8 cellular contexts compared by ENCODE assay signal in the genomic region with DNA sequence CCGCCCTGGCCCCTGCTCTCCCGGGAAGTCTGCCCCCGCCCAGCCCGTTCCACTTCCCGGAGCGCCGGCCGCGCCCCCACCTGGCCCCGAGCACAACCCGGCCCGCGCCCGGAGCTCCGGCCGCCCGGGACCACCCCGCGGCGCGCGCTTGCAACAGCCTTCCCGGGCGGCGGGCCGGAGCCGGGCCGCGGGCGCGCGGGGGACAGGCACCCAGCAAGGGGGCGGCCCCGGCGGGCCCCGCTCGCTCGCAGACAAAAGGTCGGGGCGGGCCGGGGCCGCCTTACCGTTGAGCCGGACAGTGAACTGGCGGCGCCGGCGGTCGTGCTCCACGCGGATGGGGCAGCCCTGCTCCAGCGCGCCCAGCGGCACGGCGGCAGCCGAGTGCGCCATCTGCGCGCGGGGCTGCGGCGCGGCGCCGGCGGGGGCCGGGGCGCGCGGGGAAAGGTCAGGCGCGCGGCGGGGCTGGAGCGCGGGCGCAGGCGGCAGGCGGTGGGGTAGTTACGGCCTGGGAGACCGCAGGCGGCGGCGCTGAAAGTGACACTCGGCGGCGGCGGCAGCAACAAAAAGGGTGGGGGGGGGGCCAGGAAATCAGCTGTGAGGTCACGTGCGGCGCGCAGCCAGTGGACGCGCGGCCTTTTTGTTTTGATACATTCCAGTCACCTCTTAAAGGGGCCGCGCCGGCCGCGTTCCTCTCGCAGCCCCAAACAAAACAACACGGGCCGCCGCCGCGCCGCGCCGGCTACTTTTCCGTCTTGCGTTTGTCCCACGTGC. TPM values are rescaled to one million over a fixed set of nuclear protein-coding genes. Genes with fewer than 3 reads are reported as not detected.
DNase-seq lines count a peak whose midpoint lies in the region; ATAC-seq and TF ChIP-seq lines count a peak whose summit lies in the region.

A gene with protein sequence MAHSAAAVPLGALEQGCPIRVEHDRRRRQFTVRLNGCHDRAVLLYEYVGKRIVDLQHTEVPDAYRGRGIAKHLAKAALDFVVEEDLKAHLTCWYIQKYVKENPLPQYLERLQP (minus strand): TSS at position 536 of the 771 bp plus-strand sequence. CDS start 146 bp downstream, at position 390.

- TF ChIP-seq EP300 in stomach (IDR thresholded peaks at IDR 0.05): no peak

- no peak for TF ChIP-seq POLR2A in stomach (IDR thresholded peaks at IDR 0.05)

- peaks cover 9% of the 10 kb centered on the region; the same call in 1 of the 2 replicates for H3K4me1 ChIP-seq in HUES64 (ENCODE audit: insufficient read depth, low read length)
- peaks cover 13% of the 10 kb centered on the region for H3K4me1 ChIP-seq in foreskin keratinocyte
- H3K4me1 ChIP-seq in neural progenitor cell: no peaks in the 10 kb centered on the region
- H3K4me1 ChIP-seq in stomach: peaks cover 19 to 55% (median 36%) of the 10 kb centered on the region in 4 donors

- H3K79me2 ChIP-seq in neural progenitor cell (ENCODE audit: low read depth): no peaks in the 10 kb centered on the region

- H3K36me3 ChIP-seq in HUES64 (ENCODE audit: insufficient read depth, low read length): no peaks in the 10 kb centered on the region
- no peaks in the 10 kb centered on the region for H3K36me3 ChIP-seq in neural progenitor cell
- H3K36me3 ChIP-seq in stomach: no peaks in the 10 kb centered on the region

- H2AFZ ChIP-seq in neural progenitor cell (replicated peaks): peak within 1 kb of the TSS; percentile 98

- H3K27me3 ChIP-seq in HUES64 (ENCODE audit: insufficient read depth, low read length) (peaks cover 4% of the 10 kb centered on the region), foreskin keratinocyte (no peaks in the 10 kb centered on the region), neural progenitor cell (peaks cover 21% of the 10 kb centered on the region), stomach (no peaks in the 10 kb centered on the region)

- peaks cover 13% of the 10 kb centered on the region for H3K4me1 Mint-ChIP-seq in neural progenitor cell

- intact Hi-C loops in stomach (cut with DNase I; ENCODE audit: low total_unique reads): no loop called here

- peak within 1 kb of the TSS; percentile 29 for H3K27ac Mint-ChIP-seq in neural progenitor cell

- DNase-seq in COLO668 (lab: John Stamatoyannopoulos, UW; ENCODE audit: unreplicated experiment) (peak; percentile 72), SHP77 treated with DMSO at 0.1 percent for 48 hours (lab: John Stamatoyannopoulos, UW) (peak; percentile 84), activated gamma-delta T cell (lab: John Stamatoyannopoulos, UW) (peak; percentile 78), foreskin keratinocyte (peak; percentile 31 to 66), neural progenitor cell (ENCODE audit: low spot score) (peak; percentile 96), stomach (peak; percentile 91)

- WGBS in HUES64: under 1% methylated on average over 113 of the region's 113 CpGs
- 0 to 1% (median 1%) methylated on average over 20 to 113 of the region's 113 CpGs for WGBS in stomach, 5 donors

- peaks cover 7% of the 10 kb centered on the region for H3K27me3 Mint-ChIP-seq in neural progenitor cell (ENCODE audit: insufficient read depth, low read depth)

- no peaks in the 10 kb centered on the region for H3K36me3 Mint-ChIP-seq in neural progenitor cell

- ATAC-seq in GM21367 (IDR thresholded peaks at IDR 0.05; ENCODE audit: unreplicated experiment) (peak; percentile 46), foreskin keratinocyte (peak; percentile 67)

- H3K9me3 Mint-ChIP-seq in neural progenitor cell: no peaks in the 10 kb centered on the region

- H3K9ac ChIP-seq in HUES64 (ENCODE audit: low read depth, low read length): peak within 1 kb of the TSS; percentile 48
- H3K9ac ChIP-seq in neural progenitor cell: no peak within 1 kb of the TSS

- H3K4me2 ChIP-seq in neural progenitor cell: peak within 1 kb of the TSS; percentile 94

- H3K9me3 ChIP-seq in HUES64 (ENCODE audit: insufficient read depth, low read depth, low read length): no peaks in the 10 kb centered on the region
- H3K9me3 ChIP-seq in neural progenitor cell (ENCODE audit: low read depth): no peaks in the 10 kb centered on the region
- H3K9me3 ChIP-seq in stomach: no peaks in the 10 kb centered on the region

- H3K4me3 ChIP-seq in HUES64 (ENCODE audit: low read length) (peak within 1 kb of the TSS; percentile 58), neural progenitor cell (peak within 1 kb of the TSS; percentile 75), stomach (peak within 1 kb of the TSS; percentile 70 to 85 (median 72))

- H3K27ac ChIP-seq in HUES64 (ENCODE audit: low read depth, low read length) (peak within 1 kb of the TSS; percentile 54; the same call in 1 of the 2 replicates), foreskin keratinocyte (peak within 1 kb of the TSS; percentile 42), neural progenitor cell (no peak within 1 kb of the TSS), stomach (peak within 1 kb of the TSS; percentile 67 to 85 (median 79))

- peak within 1 kb of the TSS; percentile 89 for H3K4me3 Mint-ChIP-seq in neural progenitor cell

- peaks cover 24% of the 10 kb centered on the region for H4K20me1 ChIP-seq in neural progenitor cell (ENCODE audit: low read depth)

- TF ChIP-seq CTCF in foreskin keratinocyte (conservative IDR thresholded peaks at IDR 0.05): no peak
- no peak for TF ChIP-seq CTCF in neural progenitor cell (IDR thresholded peaks at IDR 0.05)
- peak in 1 of 7 experiments; percentile 5 for TF ChIP-seq CTCF in stomach (IDR thresholded peaks at IDR 0.05)

- peaks cover 8% of the 10 kb centered on the region for H3F3A ChIP-seq in neural progenitor cell (ENCODE audit: low read depth)

RNA-seq across cellular contexts. Expression of the gene that starts here (rescaled TPM):
- 7.9 TPM for polyA plus RNA-seq in HUES64 (2013, experiment 1 of 2)
- polyA plus RNA-seq in HUES64 (2013, experiment 2 of 2): 8.5 TPM
- 1.2 and 2.6 TPM in 2 replicates for total RNA-seq in foreskin keratinocyte
- polyA plus RNA-seq in foreskin keratinocyte: 0.97 and 1.8 TPM in 2 replicates
- total RNA-seq in neural progenitor cell (ENCODE audit: low replicate concordance): 4.3 and 7.8 TPM in 2 replicates
- total RNA-seq in stomach: 1 to 10 TPM; 2.2 to 9.0 (median 3.8) TPM
- polyA plus RNA-seq in stomach: 1 to 10 TPM; 2.2 to 6.7 (median 4.9) TPM
